21 cellular contexts compared by ENCODE assay signal in genomic region chr4:119017634-119018033, GRCh38.
"Had no signal": no experiment of that assay in that cellular context is flagged by ENCODE, and none has a peak within 500 bp of the region (broad histone marks: within the 10 kb centered on the region; RNA-seq: fewer than 3 reads in every experiment).

No MANE protein-coding gene starts in this region.

- H3K4me1 ChIP-seq: foreskin keratinocyte, parathyroid adenoma had no signal

- H3K27ac ChIP-seq: foreskin keratinocyte, parathyroid adenoma had no signal

- H3K9me3 ChIP-seq: tibial nerve had no signal

- H3K9me3 Mint-ChIP-seq: activated naive CD8-positive, alpha-beta T cell treated with anti-CD3 and anti-CD28 coated beads for 36 hours; nephron progenitor cell had no signal

- H3K36me3 ChIP-seq: tibial nerve had no signal

- ATAC-seq: activated CD4-positive, alpha-beta T cell treated with anti-CD3 and anti-CD28 coated beads for 36 hours; foreskin keratinocyte; left lobe of liver; WTC11 had no signal

- DNase-seq: activated CD4-positive, alpha-beta T cell treated with anti-CD3 and anti-CD28 coated beads for 36 hours; activated CD4-positive, alpha-beta T cell treated with anti-CD3 and anti-CD28 coated beads, Interleukin-2, amount 50 U/mL, for 4 hours; activated naive CD4-positive, alpha-beta T cell treated with Interleukin-2 at 50 U/mL for 16 hours; activated naive CD8-positive, alpha-beta T cell treated with anti-CD3 and anti-CD28 coated beads for 36 hours; activated T-cell treated with anti-CD3 and anti-CD28 coated beads, Interleukin-2, amount 50 U/mL, for 48 hours; effector CD4-positive, alpha-beta T cell; foreskin keratinocyte; glutamatergic neuron; immature natural killer cell; midbrain; nephron progenitor cell; nucleus accumbens; stimulated activated CD4-positive, alpha-beta T cell treated with anti-CD3 and anti-CD28 coated beads, Interleukin-4, amount 100 ng/mL, for 1 hour; stimulated activated naive CD4-positive, alpha-beta T cell treated with Interleukin-2 at 50 U/mL for 16 hours; substantia nigra; T-helper 1 cell had no signal

- H3K4me1 Mint-ChIP-seq: activated CD4-positive, alpha-beta T cell treated with anti-CD3 and anti-CD28 coated beads for 36 hours; activated naive CD8-positive, alpha-beta T cell treated with anti-CD3 and anti-CD28 coated beads for 36 hours; immature natural killer cell; nephron progenitor cell had no signal

- H3K9ac ChIP-seq: parathyroid adenoma had no signal

- H3K4me3 ChIP-seq: hepatocyte, tibial nerve had no signal

- H3K27me3 ChIP-seq: foreskin keratinocyte, hepatocyte, tibial nerve had no signal

- H3K27ac Mint-ChIP-seq: activated CD4-positive, alpha-beta T cell treated with anti-CD3 and anti-CD28 coated beads for 36 hours; activated naive CD8-positive, alpha-beta T cell treated with anti-CD3 and anti-CD28 coated beads for 36 hours; immature natural killer cell; nephron progenitor cell; WTC11 had no signal

- H3K36me3 Mint-ChIP-seq: activated naive CD8-positive, alpha-beta T cell treated with anti-CD3 and anti-CD28 coated beads for 36 hours; immature natural killer cell; WTC11 had no signal

- H3K4me3 Mint-ChIP-seq: activated CD4-positive, alpha-beta T cell treated with anti-CD3 and anti-CD28 coated beads for 36 hours; activated naive CD8-positive, alpha-beta T cell treated with anti-CD3 and anti-CD28 coated beads for 36 hours; immature natural killer cell; nephron progenitor cell; WTC11 had no signal
